In genomic region chr1:174333437-174333836, GRCh38 we compare ENCODE assay signal across 3 cellular contexts.
TF ChIP-seq lines count a peak whose summit lies in the region.

No MANE protein-coding gene starts in this region.

TF ChIP-seq in HCT116, 20 proteins besides CTCF, POLR2A, EP300 and RAD21 (continued from another document):
- TF ChIP-seq, protein P1, sequence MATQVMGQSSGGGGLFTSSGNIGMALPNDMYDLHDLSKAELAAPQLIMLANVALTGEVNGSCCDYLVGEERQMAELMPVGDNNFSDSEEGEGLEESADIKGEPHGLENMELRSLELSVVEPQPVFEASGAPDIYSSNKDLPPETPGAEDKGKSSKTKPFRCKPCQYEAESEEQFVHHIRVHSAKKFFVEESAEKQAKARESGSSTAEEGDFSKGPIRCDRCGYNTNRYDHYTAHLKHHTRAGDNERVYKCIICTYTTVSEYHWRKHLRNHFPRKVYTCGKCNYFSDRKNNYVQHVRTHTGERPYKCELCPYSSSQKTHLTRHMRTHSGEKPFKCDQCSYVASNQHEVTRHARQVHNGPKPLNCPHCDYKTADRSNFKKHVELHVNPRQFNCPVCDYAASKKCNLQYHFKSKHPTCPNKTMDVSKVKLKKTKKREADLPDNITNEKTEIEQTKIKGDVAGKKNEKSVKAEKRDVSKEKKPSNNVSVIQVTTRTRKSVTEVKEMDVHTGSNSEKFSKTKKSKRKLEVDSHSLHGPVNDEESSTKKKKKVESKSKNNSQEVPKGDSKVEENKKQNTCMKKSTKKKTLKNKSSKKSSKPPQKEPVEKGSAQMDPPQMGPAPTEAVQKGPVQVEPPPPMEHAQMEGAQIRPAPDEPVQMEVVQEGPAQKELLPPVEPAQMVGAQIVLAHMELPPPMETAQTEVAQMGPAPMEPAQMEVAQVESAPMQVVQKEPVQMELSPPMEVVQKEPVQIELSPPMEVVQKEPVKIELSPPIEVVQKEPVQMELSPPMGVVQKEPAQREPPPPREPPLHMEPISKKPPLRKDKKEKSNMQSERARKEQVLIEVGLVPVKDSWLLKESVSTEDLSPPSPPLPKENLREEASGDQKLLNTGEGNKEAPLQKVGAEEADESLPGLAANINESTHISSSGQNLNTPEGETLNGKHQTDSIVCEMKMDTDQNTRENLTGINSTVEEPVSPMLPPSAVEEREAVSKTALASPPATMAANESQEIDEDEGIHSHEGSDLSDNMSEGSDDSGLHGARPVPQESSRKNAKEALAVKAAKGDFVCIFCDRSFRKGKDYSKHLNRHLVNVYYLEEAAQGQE (IDR thresholded peaks at IDR 0.05; ENCODE audit: low read depth): peak; percentile 4; the same call in 1 of the 2 replicates
- no peak for TF ChIP-seq TCF7L2 (IDR thresholded peaks at IDR 0.05; ENCODE audit: borderline replicate concordance, extremely low read depth, insufficient read depth, insufficient read length)
- no peak for TF ChIP-seq POLR2AphosphoS5 (IDR thresholded peaks at IDR 0.05; ENCODE audit: low read depth, low read length)

TF ChIP-seq in Ishikawa, 13 proteins besides CTCF, POLR2A, EP300 and RAD21 (continued from another document):
- TF ChIP-seq, protein P1 (IDR thresholded peaks at IDR 0.05; ENCODE audit: low read depth): peak; percentile 54; the same call in 1 of the 2 replicates
- TF ChIP-seq CREB1 (IDR thresholded peaks at IDR 0.05; ENCODE audit: low read depth): no peak
- TF ChIP-seq, protein P2, sequence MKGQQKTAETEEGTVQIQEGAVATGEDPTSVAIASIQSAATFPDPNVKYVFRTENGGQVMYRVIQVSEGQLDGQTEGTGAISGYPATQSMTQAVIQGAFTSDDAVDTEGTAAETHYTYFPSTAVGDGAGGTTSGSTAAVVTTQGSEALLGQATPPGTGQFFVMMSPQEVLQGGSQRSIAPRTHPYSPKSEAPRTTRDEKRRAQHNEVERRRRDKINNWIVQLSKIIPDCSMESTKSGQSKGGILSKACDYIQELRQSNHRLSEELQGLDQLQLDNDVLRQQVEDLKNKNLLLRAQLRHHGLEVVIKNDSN (IDR thresholded peaks at IDR 0.05): no peak
- TF ChIP-seq TAF1 (IDR thresholded peaks at IDR 0.05; ENCODE audit: low read depth): no peak
- TF ChIP-seq EGR1 (IDR thresholded peaks at IDR 0.05): no peak
- TF ChIP-seq, protein P3, sequence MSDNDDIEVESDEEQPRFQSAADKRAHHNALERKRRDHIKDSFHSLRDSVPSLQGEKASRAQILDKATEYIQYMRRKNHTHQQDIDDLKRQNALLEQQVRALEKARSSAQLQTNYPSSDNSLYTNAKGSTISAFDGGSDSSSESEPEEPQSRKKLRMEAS (IDR thresholded peaks at IDR 0.05): no peak
- TF ChIP-seq CEBPB (IDR thresholded peaks at IDR 0.05): no peak

TF ChIP-seq in GM12878, 131 proteins besides CTCF, POLR2A, EP300 and RAD21 (continued from another document):
- TF ChIP-seq, protein P4, sequence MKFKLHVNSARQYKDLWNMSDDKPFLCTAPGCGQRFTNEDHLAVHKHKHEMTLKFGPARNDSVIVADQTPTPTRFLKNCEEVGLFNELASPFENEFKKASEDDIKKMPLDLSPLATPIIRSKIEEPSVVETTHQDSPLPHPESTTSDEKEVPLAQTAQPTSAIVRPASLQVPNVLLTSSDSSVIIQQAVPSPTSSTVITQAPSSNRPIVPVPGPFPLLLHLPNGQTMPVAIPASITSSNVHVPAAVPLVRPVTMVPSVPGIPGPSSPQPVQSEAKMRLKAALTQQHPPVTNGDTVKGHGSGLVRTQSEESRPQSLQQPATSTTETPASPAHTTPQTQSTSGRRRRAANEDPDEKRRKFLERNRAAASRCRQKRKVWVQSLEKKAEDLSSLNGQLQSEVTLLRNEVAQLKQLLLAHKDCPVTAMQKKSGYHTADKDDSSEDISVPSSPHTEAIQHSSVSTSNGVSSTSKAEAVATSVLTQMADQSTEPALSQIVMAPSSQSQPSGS (IDR thresholded peaks at IDR 0.05; ENCODE audit: low read length): no peak
